Comparison of ENCODE assay signal across 11 cellular contexts in genomic region chr17:59668816-59669215, GRCh38. TPM values are rescaled to one million over a fixed set of nuclear protein-coding genes. Genes with fewer than 3 reads are reported as not detected.
DNase-seq lines count a peak whose midpoint lies in the region; ATAC-seq, FAIRE-seq and TF ChIP-seq lines count a peak whose summit lies in the region.
"Had no signal": no experiment of that assay in that cellular context is flagged by ENCODE, and none has a peak within 500 bp of the region (broad histone marks: within the 10 kb centered on the region; RNA-seq: fewer than 3 reads in every experiment).

No MANE protein-coding gene starts in this region.

- no peak overlapping the region; the same call in 1 of the 2 replicates for H3K4me2 ChIP-seq in IMR-90 (ENCODE audit: low read depth, low read length)
- H3K4me2 ChIP-seq in astrocyte (ENCODE audit: low read length), result peak overlapping the region; percentile 44

- no TSS peak for BruUV-seq in IMR-90 (replicated peaks; lab: Mats Ljungman, UMichigan)

- ATAC-seq in IMR-90 (ENCODE audit: low read depth), result peak; percentile 71

- no peak overlapping the region for H4K5ac ChIP-seq in IMR-90 (ENCODE audit: low read depth, low read length)

- H3K9ac ChIP-seq in IMR-90 (ENCODE audit: low read depth, low read length) (no peak overlapping the region), astrocyte (ENCODE audit: low read length) (peak overlapping the region; percentile 1)

- H4K91ac ChIP-seq in IMR-90 (ENCODE audit: insufficient read depth, low read depth, low read length), result no peak overlapping the region

- no peak overlapping the region for H4K8ac ChIP-seq in IMR-90 (ENCODE audit: low read depth in 2 of 2, low read length in 2 of 2)

- H3K9me3 ChIP-seq in IMR-90 (ENCODE audit: control insufficient read depth, insufficient read depth, low read length) (no peaks in the 10 kb centered on the region), astrocyte (ENCODE audit: insufficient read depth, low read depth, low read length) (no peaks in the 10 kb centered on the region), BE2C (no peaks in the 10 kb centered on the region)
- H3K9me3 ChIP-seq: esophagus squamous epithelium had no signal

- H2AK5ac ChIP-seq in IMR-90 (ENCODE audit: low read depth, low read length), result no peak overlapping the region

- H3K79me1 ChIP-seq in IMR-90 (ENCODE audit: low read depth in 1 of 2, low read length in 2 of 2), result peaks cover 25 to 46% of the 10 kb centered on the region in 2 experiments

- TF ChIP-seq RAD21 in IMR-90 (IDR thresholded peaks at IDR 0.05; ENCODE audit: low read length), result no peak

- no peak overlapping the region for H2AK9ac ChIP-seq in IMR-90 (replicated peaks; ENCODE audit: low read depth, low read length, poor library complexity)

- peaks cover 14% of the 10 kb centered on the region for H3K4me1 ChIP-seq in IMR-90 (ENCODE audit: control insufficient read depth, insufficient read depth, low read length)
- H3K4me1 ChIP-seq in astrocyte (ENCODE audit: insufficient read depth, low read length), result peaks cover 36% of the 10 kb centered on the region
- H3K4me1 ChIP-seq in BE2C, result no peaks in the 10 kb centered on the region

- CTCF ChIA-PET in IMR-90 (lab: Yijun Ruan, JAX), result interaction anchor here (0.7 kb wide), 1 partner anchor 159 kb away, joined by 3 read pairs; no protein-coding TSS in a partner anchor

- peak; percentile 91 for FAIRE-seq in astrocyte (lab: Jason Lieb, UNC)
- FAIRE-seq: GM12892 had no signal

- H3K4me3 ChIP-seq in AG10803 (ENCODE audit: low read length) (no peak overlapping the region), IMR-90 (ENCODE audit: insufficient read depth, low read depth, low read length) (no peak overlapping the region), astrocyte (ENCODE audit: insufficient read depth, low read depth, low read length) (no peak overlapping the region), BE2C (ENCODE audit: low read depth, low read length) (no peak overlapping the region)
- H3K4me3 ChIP-seq: esophagus squamous epithelium had no signal

- no peak overlapping the region for H3K4ac ChIP-seq in IMR-90 (ENCODE audit: low read depth, low read length)

- no peak overlapping the region for H3K23ac ChIP-seq in IMR-90 (ENCODE audit: low read depth, low read length)

- no peak overlapping the region for H3K56ac ChIP-seq in IMR-90 (ENCODE audit: extremely low read depth, insufficient read depth, low read length)

- H3K18ac ChIP-seq in IMR-90 (ENCODE audit: low read depth, low read length), result no peak overlapping the region

- H2BK15ac ChIP-seq in IMR-90 (ENCODE audit: low read depth, low read length), result no peak overlapping the region

- H4K20me1 ChIP-seq in IMR-90 (ENCODE audit: insufficient read depth, low read length) (peaks cover 18% of the 10 kb centered on the region; the same call in 1 of the 2 replicates), astrocyte (ENCODE audit: insufficient read depth, low read length) (peaks cover 59% of the 10 kb centered on the region)

- no peak for TF ChIP-seq CTCF in AG10803 (conservative IDR thresholded peaks at IDR 0.05; ENCODE audit: low read length)
- TF ChIP-seq CTCF in IMR-90 (conservative IDR thresholded peaks at IDR 0.05; ENCODE audit: low read depth, low read length), result no peak
- no peak for TF ChIP-seq CTCF in astrocyte (IDR thresholded peaks at IDR 0.05; ENCODE audit: insufficient read depth, low read depth, low read length)
- TF ChIP-seq CTCF in BE2C (IDR thresholded peaks at IDR 0.05; ENCODE audit: low read depth, low read length), result no peak

- H2AFZ ChIP-seq in IMR-90 (replicated peaks; ENCODE audit: low read length, poor library complexity) (no peak overlapping the region), astrocyte (ENCODE audit: low read depth, low read length) (no peak overlapping the region)

- dilution Hi-C loops in IMR-90 (cut with HindIII; ENCODE audit: low sequenced_read_pairs, unreplicated experiment), result no loop called here

- peaks cover 8% of the 10 kb centered on the region for H3K36me3 Mint-ChIP-seq in astrocyte (ENCODE audit: low read depth, unreplicated experiment)

- DNase-seq in AG10803 (ENCODE audit: low read depth) (peak; percentile 97), IMR-90 (peak; percentile 97), astrocyte (ENCODE audit: low read depth) (peak; percentile 98), left kidney (ENCODE audit: low read depth, low spot score) (peak; percentile 12), NCI-H2029 (lab: John Stamatoyannopoulos, UW) (no peak), NCI-H2227 treated with DMSO at 0.1 percent for 48 hours (lab: John Stamatoyannopoulos, UW) (no peak), BE2C (no peak), SIG-M5 treated with dmso at 0.1 percent for 504 hours (lab: John Stamatoyannopoulos, UW; ENCODE audit: unreplicated experiment) (no peak)
- DNase-seq: esophagus squamous epithelium; stimulated activated CD4-positive, alpha-beta T cell treated with anti-CD3 and anti-CD28 coated beads, Interleukin-2, amount 100 ng/mL, for 48 hours had no signal

- peaks cover 5% of the 10 kb centered on the region; the same call in 1 of the 2 replicates for H3K9me1 ChIP-seq in IMR-90 (ENCODE audit: insufficient read depth, low read length)

- H3K27me3 ChIP-seq in IMR-90 (ENCODE audit: control insufficient read depth, insufficient read depth, low read length) (no peaks in the 10 kb centered on the region), astrocyte (ENCODE audit: insufficient read depth, low read length) (no peaks in the 10 kb centered on the region), BE2C (no peaks in the 10 kb centered on the region)
- H3K27me3 ChIP-seq: esophagus squamous epithelium had no signal

- H3K9me3 Mint-ChIP-seq in astrocyte (ENCODE audit: unreplicated experiment), result no peaks in the 10 kb centered on the region

- peaks cover 33% of the 10 kb centered on the region for H3K4me1 Mint-ChIP-seq in astrocyte (ENCODE audit: low read depth, unreplicated experiment)

- H3K27ac ChIP-seq in IMR-90 (ENCODE audit: insufficient read depth, low read length) (no peak overlapping the region), astrocyte (ENCODE audit: low read depth, low read length) (peak overlapping the region; percentile 85)

- in situ Hi-C loops in IMR-90 (cut with MboI; ENCODE audit: low sequenced_read_pairs), result no loop called here

- TF ChIP-seq POLR2A in IMR-90 (IDR thresholded peaks at IDR 0.05; ENCODE audit: low read depth, low read length), result no peak

- intact Hi-C loops in IMR-90 (cut with micrococcal nuclease), result no loop called here

- peak overlapping the region; percentile 29 for H3K4me3 Mint-ChIP-seq in astrocyte (ENCODE audit: unreplicated experiment)

- peaks cover 48% of the 10 kb centered on the region for H3K79me2 ChIP-seq in astrocyte (ENCODE audit: insufficient read depth, low read length)

- no peak overlapping the region for H3K14ac ChIP-seq in IMR-90 (replicated peaks; ENCODE audit: low read depth, low read length)

- peak overlapping the region; percentile 80 for H3K27ac Mint-ChIP-seq in astrocyte (ENCODE audit: unreplicated experiment)

- no CpG with 5 or more reads among the region's 3 CpGs for WGBS in IMR-90 (ENCODE audit: extremely low coverage in 2 of 2, insufficient read length in 1 of 2), 2 experiments

- H2BK20ac ChIP-seq in IMR-90 (ENCODE audit: low read depth, low read length), result no peak overlapping the region

- POLR2A ChIA-PET in IMR-90 (lab: Charles Lee; ENCODE audit: unreplicated experiment), result no interaction called here

- peak overlapping the region; percentile 97 for H2BK5ac ChIP-seq in IMR-90 (ENCODE audit: low read depth, low read length, poor library complexity, severe bottlenecking)

- no peaks in the 10 kb centered on the region for H3K27me3 Mint-ChIP-seq in astrocyte (ENCODE audit: low read depth, unreplicated experiment)

- H3K36me3 ChIP-seq in IMR-90 (ENCODE audit: control insufficient read depth, insufficient read depth, low read length) (peaks cover 40% of the 10 kb centered on the region), astrocyte (ENCODE audit: insufficient read depth, low read length) (peaks cover 71% of the 10 kb centered on the region), BE2C (peaks cover 88% of the 10 kb centered on the region)

- no peak overlapping the region for H2BK120ac ChIP-seq in IMR-90 (ENCODE audit: low read depth, low read length)

TF ChIP-seq in IMR-90, 13 proteins besides CTCF, POLR2A, EP300 and RAD21 (continues in another document):
- TF ChIP-seq FOS (IDR thresholded peaks at IDR 0.05; ENCODE audit: low read depth, low read length) (0 out of 2 replicates have a peak, but pooled peaks have one; percentile 16), MAFK (IDR thresholded peaks at IDR 0.05; ENCODE audit: low read depth, low read length) (no peak), SMC3 (IDR thresholded peaks at IDR 0.05; ENCODE audit: low read depth, low read length) (no peak), CEBPB (IDR thresholded peaks at IDR 0.05; ENCODE audit: low read depth, low read length) (peak; percentile 10; the same call in 1 of the 2 replicates), MXI1 (IDR thresholded peaks at IDR 0.05; ENCODE audit: borderline replicate concordance, low read depth, low read length) (no peak)

RNA-seq across cellular contexts. Expression of gene PTRH2, which starts 38.4 kb away (rescaled TPM):
- 24.9 and 41.7 TPM in 2 replicates for total RNA-seq in IMR-90 (2012; rRNA removed)
- polyA plus RNA-seq in IMR-90 (2012; rRNA removed), result 45.7 and 49.7 TPM in 2 replicates
- polyA plus RNA-seq in IMR-90 (2012; cell fraction: cytosol; rRNA removed), result 16.5 and 31.5 TPM in 2 replicates
- 4.6 and 33.1 TPM in 2 replicates for polyA plus RNA-seq in IMR-90 (2012; cell fraction: nucleus; rRNA removed; ENCODE audit: low replicate concordance)
- total RNA-seq in astrocyte, result 34.5 and 36.3 TPM in 2 replicates
- 121 TPM for polyA plus RNA-seq in BE2C (2012; ENCODE audit: insufficient read depth, insufficient read length, low read depth)

RNA-seq across cellular contexts. Expression of gene VMP1, which starts 38.6 kb away (rescaled TPM):
- total RNA-seq in IMR-90 (2012; rRNA removed), result 197 and 272 TPM in 2 replicates
- 59.9 and 89.8 TPM in 2 replicates for polyA plus RNA-seq in IMR-90 (2012; rRNA removed)
- 9.5 and 20.9 TPM in 2 replicates for polyA plus RNA-seq in IMR-90 (2012; cell fraction: cytosol; rRNA removed)
- 28.0 and 437 TPM in 2 replicates for polyA plus RNA-seq in IMR-90 (2012; cell fraction: nucleus; rRNA removed; ENCODE audit: low replicate concordance)
- 288 and 314 TPM in 2 replicates for total RNA-seq in astrocyte
- polyA plus RNA-seq in BE2C (2012; ENCODE audit: insufficient read depth, insufficient read length, low read depth), result 105 TPM

RNA-seq across cellular contexts. Expression of gene CLTC, which starts 49.1 kb away (rescaled TPM):
- total RNA-seq in IMR-90 (2012; rRNA removed) (576 and 641 TPM in 2 replicates), astrocyte (381 and 391 TPM in 2 replicates)
- 156 and 181 TPM in 2 replicates for polyA plus RNA-seq in IMR-90 (2012; rRNA removed)
- polyA plus RNA-seq in IMR-90 (2012; cell fraction: cytosol; rRNA removed), result 72.2 and 169 TPM in 2 replicates
- polyA plus RNA-seq in IMR-90 (2012; cell fraction: nucleus; rRNA removed; ENCODE audit: low replicate concordance), result 55.8 and 274 TPM in 2 replicates
- polyA plus RNA-seq in BE2C (2012; ENCODE audit: insufficient read depth, insufficient read length, low read depth), result 94.1 TPM

Comparison
In these comparisons a context has a peak if more than half of its experiments do, and no peak if none do; other contexts are left out.
1. DNase-seq: peak in AG10803 (single experiment), IMR-90 (single experiment), astrocyte (single experiment) and left kidney (single experiment); none in NCI-H2029 (single experiment), NCI-H2227 treated with DMSO at 0.1 percent for 48 hours (single experiment), BE2C (single experiment) and SIG-M5 treated with dmso at 0.1 percent for 504 hours (single experiment).